1 cellular context compared by ENCODE assay signal in genomic region chr12:6352198-6353173, GRCh38.
TF ChIP-seq lines count a peak whose summit lies in the region.

No MANE protein-coding gene starts in this region.

TF ChIP-seq in HepG2, 621 proteins besides CTCF, POLR2A, EP300 and RAD21:
- TF ChIP-seq KIAA2018 (CRISPR knock-in tag; IDR thresholded peaks at IDR 0.05; ENCODE audit: borderline replicate concordance) (no peak), ATAD3A (CRISPR knock-in tag; IDR thresholded peaks at IDR 0.05) (no peak), ZBTB25 (CRISPR knock-in tag; IDR thresholded peaks at IDR 0.05) (no peak), SP2 (CRISPR knock-in tag; IDR thresholded peaks at IDR 0.05) (no peak), NKX3-1 (CRISPR knock-in tag; IDR thresholded peaks at IDR 0.05) (no peak), BRF2 (CRISPR knock-in tag; IDR thresholded peaks at IDR 0.05) (no peak), KMT2B (CRISPR knock-in tag; IDR thresholded peaks at IDR 0.05) (no peak), SALL2 (CRISPR knock-in tag; IDR thresholded peaks at IDR 0.05) (no peak), RFXAP (CRISPR knock-in tag; IDR thresholded peaks at IDR 0.05; ENCODE audit: borderline replicate concordance) (no peak), DNMT3B (CRISPR knock-in tag; conservative IDR thresholded peaks at IDR 0.05) (no peak), ZNF138 (CRISPR knock-in tag; IDR thresholded peaks at IDR 0.05; ENCODE audit: low read depth) (no peak), SOX13 (IDR thresholded peaks at IDR 0.05) (no peak), SOX13 (CRISPR knock-in tag; conservative IDR thresholded peaks at IDR 0.05 in 1 of 2, IDR thresholded peaks at IDR 0.05 in 1 of 2) (no peak), RARG (CRISPR knock-in tag; IDR thresholded peaks at IDR 0.05; ENCODE audit: low read depth) (no peak), PCBP1 (IDR thresholded peaks at IDR 0.05; ENCODE audit: borderline replicate concordance, low read depth, low read length) (no peak), ASH2L (IDR thresholded peaks at IDR 0.05; ENCODE audit: insufficient read length, low read depth, low read length) (no peak), POLR2AphosphoS5 (IDR thresholded peaks at IDR 0.05; ENCODE audit: low read depth, low read length) (no peak), PCBP2 (optimal IDR thresholded peaks at IDR 0.05; ENCODE audit: low read depth, low read length, poor library complexity, severe bottlenecking) (no peak)
